27 cellular contexts compared by ENCODE assay signal in genomic region chr3:33639889-33640288, GRCh38.
"Had no signal": no experiment of that assay in that cellular context is flagged by ENCODE, and none has a peak within 500 bp of the region (broad histone marks: within the 10 kb centered on the region; RNA-seq: fewer than 3 reads in every experiment).

No MANE protein-coding gene starts in this region.

- H3K4me1 Mint-ChIP-seq: nephron progenitor cell had no signal

- FAIRE-seq: endothelial cell of umbilical vein, keratinocyte had no signal

- H3K4me2 ChIP-seq: hepatocyte, smooth muscle cell had no signal

- H3K4me3 ChIP-seq: esophagus muscularis mucosa, gastroesophageal sphincter, heart left ventricle, hepatocyte, lower lobe of right lung, ovary, smooth muscle cell, suprapubic skin, transverse colon, upper lobe of right lung, vagina had no signal

- ATAC-seq: foreskin keratinocyte; gastroesophageal sphincter; heart left ventricle; left ventricle myocardium superior; lower lobe of right lung; naive thymus-derived CD8-positive, alpha-beta T cell; sciatic nerve; stimulated activated naive CD8-positive, alpha-beta T cell treated with anti-CD3 and anti-CD28 coated beads, Interleukin-15, amount 100 ng/mL, for 72 hours; upper lobe of right lung had no signal

- H3K79me2 ChIP-seq: hepatocyte had no signal

- H3K27ac ChIP-seq: esophagus muscularis mucosa, foreskin keratinocyte, gastroesophageal sphincter, heart left ventricle, hepatocyte, lower lobe of right lung, ovary, suprapubic skin, transverse colon, upper lobe of right lung, vagina had no signal

- H3K4me3 Mint-ChIP-seq: naive thymus-derived CD8-positive, alpha-beta T cell; nephron progenitor cell; stimulated activated naive CD8-positive, alpha-beta T cell treated with anti-CD3 and anti-CD28 coated beads, Interleukin-15, amount 100 ng/mL, for 72 hours had no signal

- H3K9me3 Mint-ChIP-seq: naive thymus-derived CD8-positive, alpha-beta T cell; nephron progenitor cell; stimulated activated naive CD8-positive, alpha-beta T cell treated with anti-CD3 and anti-CD28 coated beads, Interleukin-15, amount 100 ng/mL, for 72 hours had no signal

- DNase-seq: dorsolateral prefrontal cortex; effector CD4-positive, alpha-beta T cell; foreskin keratinocyte; heart left ventricle; left ventricle myocardium superior; lower lobe of right lung; naive thymus-derived CD8-positive, alpha-beta T cell; nephron progenitor cell; occipital lobe; ovary; stimulated activated CD4-positive, alpha-beta T cell treated with anti-CD3 and anti-CD28 coated beads, Interleukin-12 subunit alpha, Interleukin-12 subunit beta, amount 100 ng/mL, for 4 hours; stimulated activated CD4-positive, alpha-beta T cell treated with anti-CD3 and anti-CD28 coated beads, Interleukin-1b, Interleukin-23, amount 100 ng/mL, for 48 hours; stimulated activated CD4-positive, alpha-beta T cell treated with anti-CD3 and anti-CD28 coated beads, Interleukin-4, amount 100 ng/mL, for 1 hour; stimulated activated CD8-positive, alpha-beta memory T cell treated with anti-CD3 and anti-CD28 coated beads, Interleukin-4, amount 100 ng/mL, for 48 hours; stimulated activated naive CD4-positive, alpha-beta T cell; stimulated activated naive CD8-positive, alpha-beta T cell treated with anti-CD3 and anti-CD28 coated beads, Interleukin-15, amount 100 ng/mL, for 72 hours; transverse colon; upper lobe of right lung had no signal

- H3K27me3 ChIP-seq: dorsolateral prefrontal cortex, esophagus muscularis mucosa, foreskin keratinocyte, gastroesophageal sphincter, heart left ventricle, hepatocyte, ovary, suprapubic skin, transverse colon, upper lobe of right lung, vagina had no signal

- H3K27me3 Mint-ChIP-seq: naive thymus-derived CD8-positive, alpha-beta T cell; stimulated activated naive CD8-positive, alpha-beta T cell treated with anti-CD3 and anti-CD28 coated beads, Interleukin-15, amount 100 ng/mL, for 72 hours had no signal

- H3K4me1 ChIP-seq: foreskin keratinocyte, upper lobe of right lung, vagina had no signal

- H3K36me3 ChIP-seq: ovary had no signal

- H3K27ac Mint-ChIP-seq: nephron progenitor cell; stimulated activated naive CD8-positive, alpha-beta T cell treated with anti-CD3 and anti-CD28 coated beads, Interleukin-15, amount 100 ng/mL, for 72 hours had no signal

- H2AFZ ChIP-seq: hepatocyte had no signal

- H3K9me3 ChIP-seq: esophagus muscularis mucosa, gastroesophageal sphincter, heart left ventricle, lower lobe of right lung, ovary, suprapubic skin, transverse colon, upper lobe of right lung, vagina had no signal
